ENCODE assay signal across 8 cellular contexts in genomic region chr7:23597908-23598224, GRCh38. TPM values are rescaled to one million over a fixed set of nuclear protein-coding genes. Genes with fewer than 3 reads are reported as not detected.
A peak's percentile ranks its signal among the peaks of the same experiment; 100 is the strongest.
DNase-seq lines count a peak whose midpoint lies in the region; ATAC-seq, FAIRE-seq and TF ChIP-seq lines count a peak whose summit lies in the region.

No MANE protein-coding gene starts in this region.

- H3K4me2 ChIP-seq in keratinocyte (ENCODE audit: control insufficient read depth, extremely low read depth, insufficient read depth, low read depth, low read length): peak overlapping the region; percentile 88

- dilution Hi-C loops in keratinocyte (cut with MboI; ENCODE audit: extremely low pct_ligation_motif_present, low sequenced_read_pairs): no loop called here

- no peak for TF ChIP-seq CTCF in keratinocyte (optimal IDR thresholded peaks at IDR 0.05 in 1 of 3, IDR thresholded peaks at IDR 0.05 in 1 of 3, conservative IDR thresholded peaks at IDR 0.05 in 1 of 3; ENCODE audit: extremely low read depth in 1 of 3, insufficient read depth in 2 of 3, low read length in 3 of 3)

- H2AFZ ChIP-seq in keratinocyte (ENCODE audit: control insufficient read depth, low read length): peak overlapping the region; percentile 98

- peak; percentile 56 for FAIRE-seq in GM18507 (lab: Jason Lieb, UNC)
- FAIRE-seq in keratinocyte (lab: Jason Lieb, UNC): peak; percentile 63

- no peaks in the 10 kb centered on the region for H4K20me1 ChIP-seq in keratinocyte (ENCODE audit: control insufficient read depth, extremely low read depth, insufficient read depth, low read length)

- no peaks in the 10 kb centered on the region for H3K9me1 ChIP-seq in keratinocyte (ENCODE audit: control insufficient read depth, extremely low read depth, insufficient read depth, low read length)

- no peaks in the 10 kb centered on the region for H3K9me3 ChIP-seq in adipocyte (ENCODE audit: control insufficient read depth, low read length)
- no peaks in the 10 kb centered on the region for H3K9me3 ChIP-seq in keratinocyte (ENCODE audit: control insufficient read depth, low read depth, low read length)

- peak overlapping the region; percentile 55 for H3K27ac ChIP-seq in keratinocyte (ENCODE audit: control insufficient read depth, insufficient read depth, low read length)

- H3K36me3 ChIP-seq in adipocyte (ENCODE audit: control insufficient read depth, insufficient read depth, low read length, severe bottlenecking) (no peaks in the 10 kb centered on the region), keratinocyte (ENCODE audit: control insufficient read depth in 2 of 2, extremely low read depth in 1 of 2, insufficient read depth in 2 of 2, low read length in 2 of 2) (no peaks in the 10 kb centered on the region)

- H3K9ac ChIP-seq in adipocyte (ENCODE audit: low read length) (peak overlapping the region; percentile 88), keratinocyte (ENCODE audit: control insufficient read depth, extremely low read depth, insufficient read depth, low read length) (peak overlapping the region; percentile 78)

- DNase-seq in GM18507 (ENCODE audit: extremely low spot score, insufficient read length, low read depth): no peak
- no peak for DNase-seq in adipocyte (ENCODE audit: low read depth)
- DNase-seq in keratinocyte (ENCODE audit: low read depth, low spot score): no peak
- DNase-seq in stromal cell of bone marrow (ENCODE audit: low read depth): peak; percentile 4
- DNase-seq in islet precursor cell: no peak
- DNase-seq in SW480 (ENCODE audit: low spot score): no peak

- peaks cover 1% of the 10 kb centered on the region for H3K79me2 ChIP-seq in keratinocyte (ENCODE audit: control insufficient read depth, insufficient read depth, low read length)

- H3K27me3 ChIP-seq in adipocyte (replicated peaks; ENCODE audit: control insufficient read depth, insufficient read depth, low read length): no peaks in the 10 kb centered on the region
- H3K27me3 ChIP-seq in keratinocyte (ENCODE audit: control insufficient read depth, extremely low read depth, insufficient read depth, low read length): no peaks in the 10 kb centered on the region

- H3K4me3 ChIP-seq in adipocyte (ENCODE audit: low read length): peak overlapping the region; percentile 95
- H3K4me3 ChIP-seq in keratinocyte (ENCODE audit: control insufficient read depth in 2 of 3, extremely low read depth in 1 of 3, insufficient read depth in 2 of 3, low read depth in 1 of 3, low read length in 3 of 3): peak overlapping the region; percentile 75 to 95 (median 82)

- ATAC-seq in HG03095 (IDR thresholded peaks at IDR 0.05; ENCODE audit: unreplicated experiment): peak; percentile 1
- no peak for ATAC-seq in HG02885 (IDR thresholded peaks at IDR 0.05; ENCODE audit: poor library complexity, unreplicated experiment)

- H3K4me1 ChIP-seq in adipocyte (ENCODE audit: control insufficient read depth, insufficient read depth, low read length) (peaks cover 19% of the 10 kb centered on the region), keratinocyte (ENCODE audit: control insufficient read depth, extremely low read depth, insufficient read depth, low read length) (peaks cover 19% of the 10 kb centered on the region)

RNA-seq across cellular contexts. Expression of gene CCDC126, which starts 0.7 kb away (rescaled TPM):
- 5.1 to 8.6 TPM (median 8.4 TPM) in 3 replicates for polyA plus RNA-seq in keratinocyte
- 9.8 TPM for polyA plus RNA-seq in keratinocyte (2011; ENCODE audit: low read depth)
- 5.2 and 7.6 TPM in 2 replicates for polyA plus RNA-seq in keratinocyte (2011; cell fraction: cytosol; rRNA removed)
- polyA plus RNA-seq in keratinocyte (2011; cell fraction: nucleus; rRNA removed): 8.5 and 10.0 TPM in 2 replicates
- 6.1 and 10.3 TPM in 2 replicates for polyA plus RNA-seq in keratinocyte (2012; ENCODE audit: low replicate concordance)
- 0.39 to 15.8 TPM (median 3.7 TPM) in 3 replicates for polyA minus RNA-seq in keratinocyte
- polyA minus RNA-seq in keratinocyte (2011; cell fraction: cytosol; rRNA and poly(A)+ RNA removed): 6.3 TPM
- polyA minus RNA-seq in keratinocyte (2011; cell fraction: nucleus; rRNA and poly(A)+ RNA removed): 7.8 and 11.2 TPM in 2 replicates
